6 cellular contexts compared by ENCODE assay signal in the genomic region with DNA sequence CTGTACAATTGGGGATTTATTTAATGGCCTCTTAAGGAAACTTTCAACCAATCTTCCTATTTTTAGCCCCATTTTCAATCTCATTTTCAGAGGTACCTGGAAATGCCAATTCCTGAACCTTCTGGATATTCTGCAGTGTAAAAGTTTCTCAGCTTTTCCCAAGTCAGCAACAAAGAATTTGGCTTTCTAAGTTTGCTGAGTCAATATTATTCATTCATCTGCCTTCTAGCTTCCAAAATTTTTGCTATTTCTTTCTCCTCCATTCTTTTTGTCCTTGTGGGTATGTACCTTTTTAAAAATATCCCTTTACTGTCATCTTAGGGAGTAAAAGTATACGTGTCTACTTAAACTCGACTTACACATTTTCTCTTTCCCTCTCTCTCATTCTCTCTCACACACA.
"Had no signal": no experiment of that assay in that cellular context is flagged by ENCODE, and none has a peak within 500 bp of the region (broad histone marks: within the 10 kb centered on the region; RNA-seq: fewer than 3 reads in every experiment).

No MANE protein-coding gene starts in this region.

- H3K9ac ChIP-seq: KMS-11 had no signal

- FAIRE-seq: HTR-8/SVneo had no signal

- DNase-seq: IMR-90, KBM-7, KG1 had no signal

- H3K27ac ChIP-seq: HL-60, KMS-11 had no signal

- H3K4me2 ChIP-seq: KMS-11 had no signal
